In the genomic region with DNA sequence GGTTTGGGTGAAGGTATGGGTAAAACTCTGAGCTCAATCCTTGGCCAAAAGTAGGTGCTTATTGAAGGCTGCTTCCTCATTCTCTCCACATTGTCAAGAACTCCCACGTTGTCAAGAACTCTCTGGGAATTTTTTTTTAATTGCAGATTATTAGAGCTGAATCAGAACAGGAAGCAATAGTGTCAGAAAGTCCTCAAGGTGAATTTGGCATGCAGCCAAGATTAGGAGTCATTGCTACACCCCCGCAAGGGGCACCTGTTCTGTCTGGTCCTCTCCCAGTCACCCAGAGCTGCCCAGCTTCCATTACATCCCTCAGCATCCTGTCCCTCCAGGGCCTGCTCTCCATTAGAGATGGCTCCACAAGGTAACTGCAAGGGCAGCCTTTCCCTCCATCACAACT, we compare ENCODE assay signal across 11 cellular contexts.
"Had no signal": no experiment of that assay in that cellular context is flagged by ENCODE, and none has a peak within 500 bp of the region (broad histone marks: within the 10 kb centered on the region; RNA-seq: fewer than 3 reads in every experiment).

No MANE protein-coding gene starts in this region.

- H3K27ac ChIP-seq: dorsolateral prefrontal cortex had no signal

- H3K27me3 ChIP-seq: dorsolateral prefrontal cortex had no signal

- H3K4me3 ChIP-seq: dorsolateral prefrontal cortex had no signal

- DNase-seq: activated CD4-positive, alpha-beta T cell treated with anti-CD3 and anti-CD28 coated beads for 1 hour; activated CD4-positive, alpha-beta T cell treated with anti-CD3 and anti-CD28 coated beads, Interleukin-2, amount 50 U/mL, for 4 hours; activated naive CD4-positive, alpha-beta T cell treated with Interleukin-2 at 50 U/mL for 16 hours; activated naive CD8-positive, alpha-beta T cell treated with anti-CD3 and anti-CD28 coated beads, Interleukin-2, amount 50 U/mL, for 24 hours; activated T-cell treated with anti-CD3 and anti-CD28 coated beads for 4 hours; dorsolateral prefrontal cortex; hippocampal formation; left ventricle myocardium superior; mesenchymal stem cell; natural killer cell; posterior cingulate gyrus had no signal
